ENCODE assay signal across 13 cellular contexts in genomic region chr11:2931771-2932738, GRCh38. TPM values are rescaled to one million over a fixed set of nuclear protein-coding genes. Genes with fewer than 3 reads are reported as not detected.
DNase-seq lines count a peak whose midpoint lies in the region; ATAC-seq, FAIRE-seq and TF ChIP-seq lines count a peak whose summit lies in the region.
"Had no signal": no experiment of that assay in that cellular context is flagged by ENCODE, and none has a peak within 500 bp of the region (broad histone marks: within the 10 kb centered on the region; RNA-seq: fewer than 3 reads in every experiment).

No MANE protein-coding gene starts in this region.

- no peak overlapping the region for H3K27ac Mint-ChIP-seq in astrocyte (ENCODE audit: unreplicated experiment)
- H3K27ac Mint-ChIP-seq: activated T-cell treated with anti-CD3 and anti-CD28 coated beads, Interleukin-2, amount 50 U/mL, for 72 hours had no signal

- no peaks in the 10 kb centered on the region for H3K27me3 ChIP-seq in astrocyte (ENCODE audit: insufficient read depth, low read length)
- no peaks in the 10 kb centered on the region for H3K27me3 ChIP-seq in mucosa of stomach (ENCODE audit: control insufficient read depth, insufficient read depth, low read length)
- H3K27me3 ChIP-seq: pancreas had no signal

- peaks cover 21% of the 10 kb centered on the region for H3K79me2 ChIP-seq in astrocyte (ENCODE audit: insufficient read depth, low read length)

- no peak overlapping the region for H3K9ac ChIP-seq in astrocyte (ENCODE audit: low read length)
- H3K9ac ChIP-seq in mucosa of stomach (ENCODE audit: low read length): peak overlapping the region; percentile 13

- DNase-seq in GM10266 (ENCODE audit: extremely low spot score) (peak; percentile 18), astrocyte (ENCODE audit: low read depth) (no peak), NCI-H1092 (lab: John Stamatoyannopoulos, UW) (no peak)
- no peak for DNase-seq in activated CD8-positive, alpha-beta memory T cell treated with anti-CD3 and anti-CD28 coated beads, Interleukin-2, amount 50 U/mL, for 48 hours
- DNase-seq: NCI-H2029, NCI-H526 treated with DMSO at 0.1 percent for 48 hours had no signal

- H3K4me2 ChIP-seq in astrocyte (ENCODE audit: low read length): peak overlapping the region; percentile 42

- no peak for FAIRE-seq in astrocyte (lab: Jason Lieb, UNC)
- FAIRE-seq: colon, pancreas had no signal

- H3K36me3 Mint-ChIP-seq in astrocyte (ENCODE audit: low read depth, unreplicated experiment): no peaks in the 10 kb centered on the region

- H3K4me1 Mint-ChIP-seq in astrocyte (ENCODE audit: low read depth, unreplicated experiment): peaks cover 12% of the 10 kb centered on the region

- no peaks in the 10 kb centered on the region for H3K9me3 ChIP-seq in astrocyte (ENCODE audit: insufficient read depth, low read depth, low read length)
- no peaks in the 10 kb centered on the region for H3K9me3 ChIP-seq in mucosa of stomach (ENCODE audit: control insufficient read depth, low read length)
- H3K9me3 ChIP-seq: pancreas had no signal

- no peak overlapping the region for H3K4me3 ChIP-seq in astrocyte (ENCODE audit: insufficient read depth, low read depth, low read length)
- no peak overlapping the region for H3K4me3 ChIP-seq in mucosa of stomach (ENCODE audit: low read length)
- H3K4me3 ChIP-seq: pancreas had no signal

- no peaks in the 10 kb centered on the region for H3K27me3 Mint-ChIP-seq in astrocyte (ENCODE audit: low read depth, unreplicated experiment)

- H4K20me1 ChIP-seq in astrocyte (ENCODE audit: insufficient read depth, low read length): peaks cover 18% of the 10 kb centered on the region

- peaks cover 40% of the 10 kb centered on the region for H3K4me1 ChIP-seq in astrocyte (ENCODE audit: insufficient read depth, low read length)
- H3K4me1 ChIP-seq in mucosa of stomach (ENCODE audit: control insufficient read depth, insufficient read depth, low read length): peaks cover 38% of the 10 kb centered on the region

- no peak for TF ChIP-seq CTCF in C4-2B (conservative IDR thresholded peaks at IDR 0.05)
- no peak for TF ChIP-seq CTCF in GM10266 (IDR thresholded peaks at IDR 0.05; ENCODE audit: control insufficient read depth, insufficient read depth, low read depth, missing control alignments)
- TF ChIP-seq CTCF in astrocyte (IDR thresholded peaks at IDR 0.05; ENCODE audit: insufficient read depth, low read depth, low read length): no peak

- H3K9me3 Mint-ChIP-seq in astrocyte (ENCODE audit: unreplicated experiment): no peaks in the 10 kb centered on the region

- ATAC-seq in GM21786 (IDR thresholded peaks at IDR 0.05; ENCODE audit: unreplicated experiment) (no peak), HG03469 (IDR thresholded peaks at IDR 0.05; ENCODE audit: unreplicated experiment) (no peak)
- ATAC-seq: pancreas had no signal

- no peak overlapping the region for H2AFZ ChIP-seq in astrocyte (ENCODE audit: low read depth, low read length)

- no peaks in the 10 kb centered on the region for H3K36me3 ChIP-seq in astrocyte (ENCODE audit: insufficient read depth, low read length)
- H3K36me3 ChIP-seq in mucosa of stomach (ENCODE audit: control insufficient read depth, insufficient read depth, low read length): no peaks in the 10 kb centered on the region
- H3K36me3 ChIP-seq: pancreas had no signal

- no peak overlapping the region for H3K4me3 Mint-ChIP-seq in astrocyte (ENCODE audit: unreplicated experiment)
- H3K4me3 Mint-ChIP-seq: activated T-cell treated with anti-CD3 and anti-CD28 coated beads, Interleukin-2, amount 50 U/mL, for 72 hours had no signal

- peak overlapping the region; percentile 59; the same call in 1 of the 2 replicates for H3K27ac ChIP-seq in C4-2B
- no peak overlapping the region for H3K27ac ChIP-seq in astrocyte (ENCODE audit: low read depth, low read length)
- H3K27ac ChIP-seq: pancreas had no signal

RNA-seq across cellular contexts. Expression of gene PHLDA2, which starts 2.8 kb away (rescaled TPM):
- 78.8 and 80.8 TPM in 2 replicates for total RNA-seq in astrocyte

RNA-seq across cellular contexts. Expression of gene CDKN1C, which starts 46.5 kb away (rescaled TPM):
- 3.8 and 7.5 TPM in 2 replicates for total RNA-seq in astrocyte
